Comparison of ENCODE assay signal across 30 cellular contexts in the genomic region with DNA sequence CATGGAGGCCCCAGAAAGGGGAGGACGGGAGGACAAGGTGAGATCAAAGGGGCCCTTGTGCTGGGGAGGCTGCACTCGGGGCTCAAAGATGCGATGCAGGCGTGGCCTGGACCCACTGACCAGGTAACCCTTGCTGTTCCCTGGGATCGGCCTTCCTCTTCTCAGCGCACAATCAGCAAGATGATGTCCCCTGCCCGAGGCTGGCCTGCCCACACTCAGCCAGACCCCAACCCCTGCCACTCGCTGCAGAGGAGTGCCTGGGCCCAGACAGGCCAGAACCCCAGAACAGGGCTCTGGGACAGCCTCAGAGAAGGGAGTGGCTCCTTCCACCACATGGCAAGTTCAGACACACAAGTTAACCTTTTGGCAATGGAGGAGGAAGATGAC. TPM values are rescaled to one million over a fixed set of nuclear protein-coding genes. Genes with fewer than 3 reads are reported as not detected.
DNase-seq lines count a peak whose midpoint lies in the region; ATAC-seq, FAIRE-seq and TF ChIP-seq lines count a peak whose summit lies in the region.
"Had no signal": no experiment of that assay in that cellular context is flagged by ENCODE, and none has a peak within 500 bp of the region (broad histone marks: within the 10 kb centered on the region; RNA-seq: fewer than 3 reads in every experiment).

No MANE protein-coding gene starts in this region.

- CTCF ChIA-PET in IMR-90 (lab: Yijun Ruan, JAX) (interaction anchor here (1.1 kb wide), 1 partner anchor 13 kb away, joined by 4 read pairs; no protein-coding TSS in a partner anchor), mammary epithelial cell (lab: Charles Lee; ENCODE audit: low non-redundant PET) (no interaction called here)

- peak overlapping the region; percentile 19; the same call in 1 of the 2 replicates for H2AK5ac ChIP-seq in IMR-90 (ENCODE audit: low read depth, low read length)

- H2BK20ac ChIP-seq in IMR-90 (ENCODE audit: low read depth, low read length): no peak overlapping the region

- H3K18ac ChIP-seq in IMR-90 (ENCODE audit: low read depth, low read length): no peak overlapping the region

- WGBS in IMR-90 (ENCODE audit: extremely low coverage in 2 of 2, insufficient read length in 1 of 2), 2 experiments: no CpG with 5 or more reads among the region's 8 CpGs
- WGBS in mammary epithelial cell (ENCODE audit: low coverage, missing lambda C conversion rate): 78% methylated on average over 6 of the region's 8 CpGs

- H3K79me1 ChIP-seq in IMR-90 (ENCODE audit: low read depth in 1 of 2, low read length in 2 of 2): peaks cover 12 to 67% of the 10 kb centered on the region in 2 experiments

- dilution Hi-C loops in IMR-90 (cut with HindIII; ENCODE audit: low sequenced_read_pairs, unreplicated experiment): no loop called here
- dilution Hi-C loops in mammary epithelial cell (cut with HindIII; ENCODE audit: low sequenced_read_pairs): no loop called here

- 0 out of 2 replicates have a peak, but pooled peaks cover 15% of the 10 kb centered on the region for H3K9me1 ChIP-seq in IMR-90 (ENCODE audit: insufficient read depth, low read length)

- no peak overlapping the region for H3K14ac ChIP-seq in IMR-90 (replicated peaks; ENCODE audit: low read depth, low read length)

- H3K79me2 ChIP-seq in mammary epithelial cell (ENCODE audit: insufficient read depth, low read length): no peaks in the 10 kb centered on the region

- H3K27ac ChIP-seq in C4-2B (peak overlapping the region; percentile 32), IMR-90 (ENCODE audit: insufficient read depth, low read length) (no peak overlapping the region), kidney (ENCODE audit: low read depth in 2 of 2, low read length in 2 of 2) (peak overlapping the region; percentile 51 to 67), skeletal muscle tissue (ENCODE audit: low read depth, low read length) (peak overlapping the region; percentile 3), mammary epithelial cell (ENCODE audit: insufficient read depth, low read depth, low read length) (no peak overlapping the region)
- H3K27ac ChIP-seq: GM23248, HL-60, neural progenitor cell, SK-N-MC had no signal

- H2BK5ac ChIP-seq in IMR-90 (ENCODE audit: low read depth, low read length, poor library complexity, severe bottlenecking): no peak overlapping the region

- H3K9me3 ChIP-seq in IMR-90 (ENCODE audit: control insufficient read depth, insufficient read depth, low read length) (no peaks in the 10 kb centered on the region), kidney (ENCODE audit: control insufficient read depth in 1 of 2, low read length in 2 of 2) (no peaks in the 10 kb centered on the region), skeletal muscle tissue (ENCODE audit: control insufficient read depth in 3 of 3, low read length in 3 of 3) (no peaks in the 10 kb centered on the region), mammary epithelial cell (replicated peaks; ENCODE audit: insufficient read depth, low read length) (no peaks in the 10 kb centered on the region)

- intact Hi-C loops in IMR-90 (cut with micrococcal nuclease) (no loop called here), kidney (cut with DNase I) (no loop called here), mammary epithelial cell (cut with micrococcal nuclease) (no loop called here), CD14-positive monocyte (cut with micrococcal nuclease) (no loop called here)

- no peak for TF ChIP-seq POLR2A in IMR-90 (IDR thresholded peaks at IDR 0.05; ENCODE audit: low read depth, low read length)

- no peak overlapping the region for H3K4ac ChIP-seq in IMR-90 (ENCODE audit: low read depth, low read length)

- peak overlapping the region; percentile 44 for H2AK9ac ChIP-seq in IMR-90 (replicated peaks; ENCODE audit: low read depth, low read length, poor library complexity)

- no peak overlapping the region for H3K4me3 Mint-ChIP-seq in CD14-positive monocyte
- H3K4me3 Mint-ChIP-seq: activated CD4-positive, alpha-beta memory T cell treated with anti-CD3 and anti-CD28 coated beads for 36 hours; neural progenitor cell; stimulated activated naive CD8-positive, alpha-beta T cell treated with anti-CD3 and anti-CD28 coated beads, Interleukin-15, Interleukin-2, amounts not matched to agents 100 ng/mL and 50 ng/mL, for 24 hours; type B pancreatic cell had no signal

- no peak overlapping the region for H4K5ac ChIP-seq in IMR-90 (ENCODE audit: low read depth, low read length)

- H3K56ac ChIP-seq in IMR-90 (ENCODE audit: extremely low read depth, insufficient read depth, low read length): no peak overlapping the region

- H3K4me1 Mint-ChIP-seq in CD14-positive monocyte: no peaks in the 10 kb centered on the region

- no peaks in the 10 kb centered on the region for H3K36me3 Mint-ChIP-seq in CD14-positive monocyte
- H3K36me3 Mint-ChIP-seq: activated CD4-positive, alpha-beta memory T cell treated with anti-CD3 and anti-CD28 coated beads for 36 hours; neural progenitor cell; type B pancreatic cell had no signal

- BruUV-seq in IMR-90 (replicated peaks; lab: Mats Ljungman, UMichigan): no TSS peak
- BruUV-seq in mammary epithelial cell (replicated peaks; lab: Mats Ljungman, UMichigan): no TSS peak

- no peak for TF ChIP-seq RAD21 in IMR-90 (IDR thresholded peaks at IDR 0.05; ENCODE audit: low read length)

- in situ Hi-C loops in IMR-90 (cut with MboI; ENCODE audit: low sequenced_read_pairs) (no loop called here), mammary epithelial cell (cut with MboI; ENCODE audit: low sequenced_read_pairs in 2 of 2) (loop anchor here in 1 of 2 donors (25.0 kb wide), 1 partner anchor 225 kb away; a partner anchor contains a TSS)

- no peaks in the 10 kb centered on the region for H3K9me3 Mint-ChIP-seq in CD14-positive monocyte
- H3K9me3 Mint-ChIP-seq: activated CD4-positive, alpha-beta memory T cell treated with anti-CD3 and anti-CD28 coated beads for 36 hours; neural progenitor cell; stimulated activated naive CD8-positive, alpha-beta T cell treated with anti-CD3 and anti-CD28 coated beads, Interleukin-15, Interleukin-2, amounts not matched to agents 100 ng/mL and 50 ng/mL, for 24 hours; type B pancreatic cell had no signal

- DNase-seq in IMR-90 (no peak), kidney (no peak), mammary epithelial cell (no peak), activated gamma-delta T cell (lab: John Stamatoyannopoulos, UW) (no peak), NCI-H2107 treated with DMSO at 0.1 percent for 48 hours (lab: John Stamatoyannopoulos, UW; ENCODE audit: unreplicated experiment) (no peak), CD14-positive monocyte (ENCODE audit: low spot score) (no peak)
- DNase-seq: activated CD4-positive, alpha-beta memory T cell treated with anti-CD3 and anti-CD28 coated beads for 36 hours; activated CD4-positive, CD25-positive, alpha-beta regulatory T cell treated with anti-CD3 and anti-CD28 coated beads, Interleukin-2, amount 50 U/mL, for 72 hours; activated CD8-positive, alpha-beta memory T cell treated with anti-CD3 and anti-CD28 coated beads, Interleukin-2, amount 50 U/mL, for 48 hours; activated naive CD4-positive, alpha-beta T cell treated with anti-CD3 and anti-CD28 coated beads, Interleukin-2, amount 50 U/mL, for 16 hours; Calu3; cortex of kidney; Karpas-422; NCI-H1417 treated with DMSO at 0.1 percent for 48 hours; NCI-H2081 treated with DMSO at 0.1 percent for 48 hours; NCI-H748 treated with DMSO at 0.1 percent for 48 hours; RPMI8226 had no signal

- H4K20me1 ChIP-seq in IMR-90 (ENCODE audit: insufficient read depth, low read length) (peaks cover 8% of the 10 kb centered on the region; the same call in 1 of the 2 replicates), mammary epithelial cell (ENCODE audit: insufficient read depth, low read length) (no peaks in the 10 kb centered on the region)

- H3K27me3 ChIP-seq in IMR-90 (ENCODE audit: control insufficient read depth, insufficient read depth, low read length) (no peaks in the 10 kb centered on the region), skeletal muscle tissue (ENCODE audit: control insufficient read depth in 3 of 3, insufficient read depth in 3 of 3, low read length in 3 of 3) (no peaks in the 10 kb centered on the region), mammary epithelial cell (ENCODE audit: insufficient read depth, low read length) (no peaks in the 10 kb centered on the region)
- H3K27me3 ChIP-seq: neural progenitor cell had no signal

- FAIRE-seq in kidney (lab: Jason Lieb, UNC): no peak
- FAIRE-seq: bronchial epithelial cell, endometrium, islet of Langerhans had no signal

- H4K8ac ChIP-seq in IMR-90 (ENCODE audit: low read depth in 2 of 2, low read length in 2 of 2): no peak overlapping the region

- peaks cover 1 to 8% (median 6%) of the 10 kb centered on the region in 3 donors for H3K27me3 Mint-ChIP-seq in CD14-positive monocyte (ENCODE audit: low read depth in 3 of 3)
- H3K27me3 Mint-ChIP-seq: activated CD4-positive, alpha-beta memory T cell treated with anti-CD3 and anti-CD28 coated beads for 36 hours; stimulated activated naive CD8-positive, alpha-beta T cell treated with anti-CD3 and anti-CD28 coated beads, Interleukin-15, Interleukin-2, amounts not matched to agents 100 ng/mL and 50 ng/mL, for 24 hours; type B pancreatic cell had no signal

- no peak overlapping the region for H3K4me3 ChIP-seq in IMR-90 (ENCODE audit: insufficient read depth, low read depth, low read length)
- no peak overlapping the region for H3K4me3 ChIP-seq in kidney (ENCODE audit: low read length in 2 of 2)
- H3K4me3 ChIP-seq in skeletal muscle tissue (ENCODE audit: low read length in 3 of 3): no peak overlapping the region
- no peak overlapping the region for H3K4me3 ChIP-seq in mammary epithelial cell (replicated peaks in 1 of 3; ENCODE audit: insufficient read depth in 1 of 3, low read depth in 2 of 3, low read length in 3 of 3)
- H3K4me3 ChIP-seq: GM23248, neural progenitor cell, SK-N-MC had no signal

- no peak overlapping the region for H2BK120ac ChIP-seq in IMR-90 (ENCODE audit: low read depth, low read length)

- peaks cover 46% of the 10 kb centered on the region for H3K36me3 ChIP-seq in IMR-90 (ENCODE audit: control insufficient read depth, insufficient read depth, low read length)
- H3K36me3 ChIP-seq in kidney (ENCODE audit: control insufficient read depth in 1 of 2, insufficient read depth in 2 of 2, low read length in 2 of 2): peaks cover 21 to 59% of the 10 kb centered on the region in 2 donors
- peaks cover 0 to 4% (median 0%) of the 10 kb centered on the region in 3 donors for H3K36me3 ChIP-seq in skeletal muscle tissue (ENCODE audit: control insufficient read depth in 3 of 3, insufficient read depth in 3 of 3, low read length in 3 of 3)
- H3K36me3 ChIP-seq in mammary epithelial cell (ENCODE audit: insufficient read depth, low read length): peaks cover 7% of the 10 kb centered on the region
- H3K36me3 ChIP-seq: neural progenitor cell had no signal

- peak overlapping the region in 1 of 7 donors; percentile 57 for H3K27ac Mint-ChIP-seq in CD14-positive monocyte
- H3K27ac Mint-ChIP-seq: activated CD4-positive, alpha-beta memory T cell treated with anti-CD3 and anti-CD28 coated beads for 36 hours; neural progenitor cell; progenitor cell of endocrine pancreas; stimulated activated naive CD8-positive, alpha-beta T cell treated with anti-CD3 and anti-CD28 coated beads, Interleukin-15, Interleukin-2, amounts not matched to agents 100 ng/mL and 50 ng/mL, for 24 hours; type B pancreatic cell had no signal

- no peak overlapping the region for H4K91ac ChIP-seq in IMR-90 (ENCODE audit: insufficient read depth, low read depth, low read length)

- H3K9ac ChIP-seq in IMR-90 (ENCODE audit: low read depth, low read length): no peak overlapping the region
- no peak overlapping the region for H3K9ac ChIP-seq in kidney (ENCODE audit: low read length in 2 of 2)
- peak overlapping the region in 2 of 3 donors; percentile 10 to 45 for H3K9ac ChIP-seq in skeletal muscle tissue (ENCODE audit: low read depth in 1 of 3, low read length in 3 of 3)
- H3K9ac ChIP-seq in mammary epithelial cell (ENCODE audit: insufficient read depth, low read length): no peak overlapping the region
- H3K9ac ChIP-seq: GM23248, neural progenitor cell had no signal

- H2BK15ac ChIP-seq in IMR-90 (ENCODE audit: low read depth, low read length): no peak overlapping the region; the same call in 2 of the 3 replicates

- TF ChIP-seq CTCF in C4-2B (conservative IDR thresholded peaks at IDR 0.05) (no peak), IMR-90 (conservative IDR thresholded peaks at IDR 0.05; ENCODE audit: low read depth, low read length) (no peak), kidney (IDR thresholded peaks at IDR 0.05; ENCODE audit: borderline replicate concordance, extremely low read depth, insufficient read depth) (no peak), mammary epithelial cell (conservative IDR thresholded peaks at IDR 0.05 in 1 of 2, IDR thresholded peaks at IDR 0.05 in 1 of 2; ENCODE audit: extremely low read depth in 1 of 2, insufficient read depth in 1 of 2, low read depth in 1 of 2, low read length in 2 of 2) (no peak), CD14-positive monocyte (IDR thresholded peaks at IDR 0.05) (no peak)

- POLR2A ChIA-PET in IMR-90 (lab: Charles Lee; ENCODE audit: unreplicated experiment): no interaction called here

- H3K4me1 ChIP-seq in IMR-90 (ENCODE audit: control insufficient read depth, insufficient read depth, low read length) (peaks cover 8% of the 10 kb centered on the region; the same call in 1 of the 2 replicates), kidney (ENCODE audit: control insufficient read depth in 1 of 2, insufficient read depth in 1 of 2, low read depth in 1 of 2, low read length in 2 of 2) (peaks cover 36 to 47% of the 10 kb centered on the region in 2 donors), skeletal muscle tissue (ENCODE audit: control insufficient read depth in 3 of 3, insufficient read depth in 3 of 3, low read length in 3 of 3) (peaks cover 28 to 38% (median 37%) of the 10 kb centered on the region in 3 donors), mammary epithelial cell (ENCODE audit: insufficient read depth, low read length) (no peaks in the 10 kb centered on the region)

- ATAC-seq in IMR-90 (ENCODE audit: low read depth): no peak

- H3K4me2 ChIP-seq in IMR-90 (ENCODE audit: low read depth, low read length): no peak overlapping the region
- H3K4me2 ChIP-seq in mammary epithelial cell (ENCODE audit: insufficient read depth, low read depth, low read length): no peak overlapping the region
- H3K4me2 ChIP-seq: neural progenitor cell had no signal

- H2AFZ ChIP-seq in IMR-90 (replicated peaks; ENCODE audit: low read length, poor library complexity) (no peak overlapping the region), mammary epithelial cell (ENCODE audit: low read depth, low read length) (no peak overlapping the region)
- H2AFZ ChIP-seq: GM23248, neural progenitor cell had no signal

- no peak overlapping the region for H3K23ac ChIP-seq in IMR-90 (ENCODE audit: low read depth, low read length)

RNA-seq across cellular contexts. Expression of a gene that starts 14.8 kb away (rescaled TPM):
- total RNA-seq in IMR-90 (2012; rRNA removed): 38.3 and 48.6 TPM in 2 replicates
- polyA plus RNA-seq in IMR-90 (2012; rRNA removed): 62.5 and 66.6 TPM in 2 replicates
- polyA plus RNA-seq in IMR-90 (2012; cell fraction: cytosol; rRNA removed): 43.3 and 62.3 TPM in 2 replicates
- 123 and 327 TPM in 2 replicates for polyA plus RNA-seq in IMR-90 (2012; cell fraction: nucleus; rRNA removed; ENCODE audit: low replicate concordance)
- total RNA-seq in kidney: 109 TPM
- 74.9 TPM for polyA plus RNA-seq in kidney (ENCODE audit: insufficient read depth, low read depth, low replicate concordance)
- total RNA-seq in skeletal muscle tissue: 9.9 TPM
- 10 to 100 TPM; 35.8 to 59.8 TPM for total RNA-seq in mammary epithelial cell
- polyA plus RNA-seq in mammary epithelial cell: 21.9 TPM
- polyA minus RNA-seq in mammary epithelial cell: 9.4 TPM
- under 1 TPM in 1 of 2 donors, not detected in 1; 0.24 TPM for polyA plus RNA-seq in CD14-positive monocyte
- total RNA-seq: T-helper 1 cell treated with Interleukin-12 subunit alpha and Interleukin-12 subunit beta and Interleukin-4 antibody, amounts not matched to agents 30 ng/mL and 1 ng/mL, for 36 hours had no signal

RNA-seq across cellular contexts. Expression of a gene that starts 51.9 kb away (rescaled TPM):
- 10.9 and 14.2 TPM in 2 replicates for total RNA-seq in IMR-90 (2012; rRNA removed)
- polyA plus RNA-seq in IMR-90 (2012; rRNA removed): 23.5 and 27.6 TPM in 2 replicates
- 15.9 and 23.1 TPM in 2 replicates for polyA plus RNA-seq in IMR-90 (2012; cell fraction: cytosol; rRNA removed)
- 67.2 and 166 TPM in 2 replicates for polyA plus RNA-seq in IMR-90 (2012; cell fraction: nucleus; rRNA removed; ENCODE audit: low replicate concordance)
- total RNA-seq in kidney: 14.5 TPM
- polyA plus RNA-seq in kidney (ENCODE audit: insufficient read depth, low read depth, low replicate concordance): 13.9 TPM
- 24.0 TPM for total RNA-seq in skeletal muscle tissue
- 10 to 100 TPM; 20.4 to 24.0 TPM for total RNA-seq in mammary epithelial cell
- 25.6 TPM for polyA plus RNA-seq in mammary epithelial cell
- polyA minus RNA-seq in mammary epithelial cell: 48.0 TPM
- polyA plus RNA-seq in CD14-positive monocyte: 10 to 100 TPM; 16.9 to 17.7 TPM

Comparison
In these comparisons a context has a peak if more than half of its experiments do, and no peak if none do; other contexts are left out.
1. H3K27ac ChIP-seq: peak in C4-2B (single experiment), kidney (2 of 2) and skeletal muscle tissue (single experiment); none in IMR-90 (single experiment) and mammary epithelial cell (single experiment).
2. H3K9ac ChIP-seq: peak in skeletal muscle tissue (2 of 3); none in IMR-90 (single experiment), kidney (0 of 2) and mammary epithelial cell (single experiment).